ENCODE assay signal across 1 cellular context in genomic region chr12:44193281-44193680, GRCh38.
TF ChIP-seq lines count a peak whose summit lies in the region.

No MANE protein-coding gene starts in this region.

TF ChIP-seq in WTC11, 78 proteins besides CTCF, POLR2A, EP300 and RAD21 (continued from another document):
- TF ChIP-seq FOXP4 (CRISPR knock-in tag; IDR thresholded peaks at IDR 0.05): no peak
- no peak for TF ChIP-seq GABPB1 (CRISPR knock-in tag; IDR thresholded peaks at IDR 0.05)
- no peak for TF ChIP-seq AFF4 (CRISPR knock-in tag; IDR thresholded peaks at IDR 0.05; ENCODE audit: borderline replicate concordance)
- no peak for TF ChIP-seq SMAD3 (CRISPR knock-in tag; IDR thresholded peaks at IDR 0.05; ENCODE audit: borderline replicate concordance)
- no peak for TF ChIP-seq ZNF219 (CRISPR knock-in tag; IDR thresholded peaks at IDR 0.05; ENCODE audit: borderline replicate concordance)
- no peak for TF ChIP-seq ZNF532 (CRISPR knock-in tag; IDR thresholded peaks at IDR 0.05; ENCODE audit: borderline replicate concordance)
- TF ChIP-seq ZNF423 (CRISPR knock-in tag; IDR thresholded peaks at IDR 0.05): no peak
